Comparison of ENCODE assay signal across 31 cellular contexts in genomic region chr7:2025188-2025587, GRCh38.
"Had no signal": no experiment of that assay in that cellular context is flagged by ENCODE, and none has a peak within 500 bp of the region (broad histone marks: within the 10 kb centered on the region; RNA-seq: fewer than 3 reads in every experiment).

No MANE protein-coding gene starts in this region.

- H3K4me1 ChIP-seq: body of pancreas, foreskin keratinocyte had no signal

- H3K4me3 Mint-ChIP-seq: activated CD4-positive, alpha-beta memory T cell treated with anti-CD3 and anti-CD28 coated beads for 36 hours; activated CD4-positive, alpha-beta T cell treated with anti-CD3 and anti-CD28 coated beads for 36 hours; activated CD4-positive, alpha-beta T cell treated with anti-CD3 and anti-CD28 coated beads, Interleukin-2, amount 10 ng/mL, durations not matched to agents 24 days and 14 days; activated CD8-positive, alpha-beta memory T cell treated with anti-CD3 and anti-CD28 coated beads, Interleukin-2, amount 10 ng/mL, durations not matched to agents 7 days and 5 days; activated CD8-positive, alpha-beta T cell treated with anti-CD3 and anti-CD28 coated beads, Interleukin-2, amount 10 ng/mL, durations not matched to agents 7 days and 5 days; activated naive CD4-positive, alpha-beta T cell treated with anti-CD3 and anti-CD28 coated beads for 36 hours; activated naive CD4-positive, alpha-beta T cell treated with anti-CD3 and anti-CD28 coated beads, Interleukin-2, amount 50 U/mL, for 24 hours; activated naive CD8-positive, alpha-beta T cell treated with anti-CD3 and anti-CD28 coated beads for 36 hours; activated naive CD8-positive, alpha-beta T cell treated with anti-CD3 and anti-CD28 coated beads, Interleukin-2, amount 50 U/mL, for 24 hours; activated T-helper 1 cell treated with anti-CD3 and anti-CD28 coated beads, Interleukin-12 subunit alpha, Interleukin-12 subunit beta, Interleukin-2, Interleukin-4 antibody, amounts not matched to agents 30 ng/mL and 10 ng/mL and 1 ng/mL, durations not matched to agents 14 hours and 24 hours and 36 hours; endodermal cell had no signal

- H3K4me1 Mint-ChIP-seq: activated CD8-positive, alpha-beta memory T cell treated with anti-CD3 and anti-CD28 coated beads, Interleukin-2, amount 10 ng/mL, durations not matched to agents 7 days and 5 days; endodermal cell had no signal

- H3K27ac ChIP-seq: foreskin keratinocyte, gastrocnemius medialis, WERI-Rb-1 had no signal

- H3K4me3 ChIP-seq: adrenal gland, body of pancreas, esophagus muscularis mucosa, gastrocnemius medialis, heart left ventricle had no signal

- H3K27ac Mint-ChIP-seq: activated CD4-positive, alpha-beta memory T cell treated with anti-CD3 and anti-CD28 coated beads for 36 hours; activated CD4-positive, alpha-beta T cell treated with anti-CD3 and anti-CD28 coated beads for 36 hours; activated CD4-positive, alpha-beta T cell treated with anti-CD3 and anti-CD28 coated beads, Interleukin-2, amount 10 ng/mL, durations not matched to agents 24 days and 14 days; activated CD8-positive, alpha-beta memory T cell treated with anti-CD3 and anti-CD28 coated beads, Interleukin-2, amount 10 ng/mL, durations not matched to agents 7 days and 5 days; activated CD8-positive, alpha-beta T cell treated with anti-CD3 and anti-CD28 coated beads, Interleukin-2, amount 10 ng/mL, durations not matched to agents 7 days and 5 days; activated naive CD4-positive, alpha-beta T cell treated with anti-CD3 and anti-CD28 coated beads for 36 hours; activated naive CD4-positive, alpha-beta T cell treated with anti-CD3 and anti-CD28 coated beads, Interleukin-2, amount 50 U/mL, for 24 hours; activated naive CD8-positive, alpha-beta T cell treated with anti-CD3 and anti-CD28 coated beads for 36 hours; activated naive CD8-positive, alpha-beta T cell treated with anti-CD3 and anti-CD28 coated beads, Interleukin-2, amount 50 U/mL, for 24 hours; activated T-helper 1 cell treated with anti-CD3 and anti-CD28 coated beads, Interleukin-12 subunit alpha, Interleukin-12 subunit beta, Interleukin-2, Interleukin-4 antibody, amounts not matched to agents 30 ng/mL and 10 ng/mL and 1 ng/mL, durations not matched to agents 14 hours and 24 hours and 36 hours; activated T-helper 2 cell treated with anti-CD3 and anti-CD28 coated beads, Interferon-gamma antibody, Interleukin-2, Interleukin-4, amounts not matched to agents 10 μg/mL and 5 μg/mL and 100 μg/mL, durations not matched to agents 14 hours and 24 hours and 36 hours; endodermal cell had no signal

- H3K36me3 ChIP-seq: adrenal gland, esophagus muscularis mucosa, gastrocnemius medialis, heart left ventricle, WERI-Rb-1 had no signal

- DNase-seq: activated CD4-positive, alpha-beta memory T cell treated with anti-CD3 and anti-CD28 coated beads for 36 hours; activated CD4-positive, alpha-beta T cell treated with anti-CD3 and anti-CD28 coated beads for 36 hours; activated CD4-positive, alpha-beta T cell treated with anti-CD3 and anti-CD28 coated beads, Interleukin-2, amount 10 ng/mL, durations not matched to agents 24 days and 14 days; activated CD4-positive, CD25-positive, alpha-beta regulatory T cell; activated CD4-positive, CD25-positive, alpha-beta regulatory T cell treated with anti-CD3 and anti-CD28 coated beads, Interleukin-2, amount 50 U/mL, for 72 hours; activated CD8-positive, alpha-beta memory T cell treated with anti-CD3 and anti-CD28 coated beads, Interleukin-2, amount 10 ng/mL, durations not matched to agents 7 days and 5 days; activated CD8-positive, alpha-beta memory T cell treated with anti-CD3 and anti-CD28 coated beads, Interleukin-2, amount 50 U/mL, for 4 hours; activated CD8-positive, alpha-beta T cell treated with anti-CD3 and anti-CD28 coated beads, Interleukin-2, amount 10 ng/mL, durations not matched to agents 7 days and 5 days; activated effector memory CD4-positive, alpha-beta T cell treated with anti-CD3 and anti-CD28 coated beads, Interleukin-2, amount 50 U/mL, for 16 hours; activated naive CD4-positive, alpha-beta T cell treated with anti-CD3 and anti-CD28 coated beads for 36 hours; activated naive CD8-positive, alpha-beta T cell treated with anti-CD3 and anti-CD28 coated beads for 36 hours; activated naive CD8-positive, alpha-beta T cell treated with anti-CD3 and anti-CD28 coated beads, Interleukin-2, amount 50 U/mL, for 24 hours; activated T-cell treated with anti-CD3 and anti-CD28 coated beads, Interleukin-2, amount 50 U/mL, for 1 hour; activated T-cell treated with anti-CD3 and anti-CD28 coated beads, Interleukin-2, amount 50 U/mL, for 48 hours; adrenal gland; amygdala; body of pancreas; caudate nucleus; cortex of kidney; effector memory CD4-positive, alpha-beta T cell; endodermal cell; foreskin keratinocyte; gastrocnemius medialis; glutamatergic neuron; heart left ventricle; T-helper 2 cell; WERI-Rb-1 had no signal

- H3K27me3 ChIP-seq: adrenal gland, body of pancreas, esophagus muscularis mucosa, foreskin keratinocyte, gastrocnemius medialis, heart left ventricle had no signal

- ATAC-seq: activated CD4-positive, alpha-beta T cell treated with anti-CD3 and anti-CD28 coated beads for 36 hours; activated CD8-positive, alpha-beta memory T cell treated with anti-CD3 and anti-CD28 coated beads, Interleukin-2, amount 10 ng/mL, durations not matched to agents 7 days and 5 days; activated CD8-positive, alpha-beta T cell treated with anti-CD3 and anti-CD28 coated beads, Interleukin-2, amount 10 ng/mL, durations not matched to agents 7 days and 5 days; activated naive CD8-positive, alpha-beta T cell treated with anti-CD3 and anti-CD28 coated beads, Interleukin-2, amount 50 U/mL, for 24 hours; body of pancreas; foreskin keratinocyte; gastrocnemius medialis; heart left ventricle had no signal

- H3K27me3 Mint-ChIP-seq: activated CD4-positive, alpha-beta memory T cell treated with anti-CD3 and anti-CD28 coated beads for 36 hours; activated CD4-positive, alpha-beta T cell treated with anti-CD3 and anti-CD28 coated beads for 36 hours; activated CD8-positive, alpha-beta memory T cell treated with anti-CD3 and anti-CD28 coated beads, Interleukin-2, amount 10 ng/mL, durations not matched to agents 7 days and 5 days; activated naive CD4-positive, alpha-beta T cell treated with anti-CD3 and anti-CD28 coated beads, Interleukin-2, amount 50 U/mL, for 24 hours; activated naive CD8-positive, alpha-beta T cell treated with anti-CD3 and anti-CD28 coated beads for 36 hours; activated naive CD8-positive, alpha-beta T cell treated with anti-CD3 and anti-CD28 coated beads, Interleukin-2, amount 50 U/mL, for 24 hours had no signal
